Comparison of ENCODE assay signal across 20 cellular contexts in genomic region chr15:74821790-74822158, GRCh38. TPM values are rescaled to one million over a fixed set of nuclear protein-coding genes. Genes with fewer than 3 reads are reported as not detected.
A peak's percentile ranks its signal among the peaks of the same experiment; 100 is the strongest.
DNase-seq lines count a peak whose midpoint lies in the region; ATAC-seq and TF ChIP-seq lines count a peak whose summit lies in the region.
"Had no signal": no experiment of that assay in that cellular context is flagged by ENCODE, and none has a peak within 500 bp of the region (broad histone marks: within the 10 kb centered on the region; RNA-seq: fewer than 3 reads in every experiment).

No MANE protein-coding gene starts in this region.

- TF ChIP-seq CTCF in OCI-LY3 (IDR thresholded peaks at IDR 0.05; ENCODE audit: low read depth, low read length) (no peak), neural cell (IDR thresholded peaks at IDR 0.05; ENCODE audit: poor library complexity, severe bottlenecking) (no peak), WTC11 (IDR thresholded peaks at IDR 0.05) (no peak)

- no peak overlapping the region for H3K4me3 Mint-ChIP-seq in WTC11
- H3K4me3 Mint-ChIP-seq: CD4-positive, alpha-beta memory T cell; T-cell had no signal

- H3K36me3 Mint-ChIP-seq in WTC11 = no peaks in the 10 kb centered on the region
- H3K36me3 Mint-ChIP-seq: CD4-positive, alpha-beta memory T cell; T-cell had no signal

- H3K9me2 ChIP-seq in neural cell (ENCODE audit: insufficient read depth, low read length) = no peaks in the 10 kb centered on the region
- H3K9me2 ChIP-seq: SK-N-SH had no signal

- no peak for TF ChIP-seq EP300 in neural cell (conservative IDR thresholded peaks at IDR 0.05; ENCODE audit: poor library complexity, severe bottlenecking)

- H3K4me1 ChIP-seq in right cardiac atrium (ENCODE audit: control insufficient read depth, insufficient read depth, low read length) = peaks cover 7% of the 10 kb centered on the region
- H3K4me1 ChIP-seq in OCI-LY3 (ENCODE audit: low read length) = peaks cover 32% of the 10 kb centered on the region
- H3K4me1 ChIP-seq: Caco-2 had no signal

- WGBS in right cardiac atrium = 65% methylated on average over 7 of the region's 7 CpGs

- no peak for TF ChIP-seq RAD21 in neural cell (conservative IDR thresholded peaks at IDR 0.05)

- H2AFZ ChIP-seq in OCI-LY3 (ENCODE audit: low read depth, low read length) (no peak overlapping the region), neural cell (ENCODE audit: low read depth, low read length) (no peak overlapping the region)

- no peak for TF ChIP-seq POLR2A in GM18505 (IDR thresholded peaks at IDR 0.05; ENCODE audit: borderline replicate concordance, extremely low read depth, insufficient read depth, insufficient read length)

- peaks cover 35% of the 10 kb centered on the region for H3K27me3 Mint-ChIP-seq in WTC11 (ENCODE audit: low read depth)

- intact Hi-C loops in right cardiac atrium (cut with DNase I) (no loop called here), left cardiac atrium (cut with DNase I) (no loop called here)

- H3K79me2 ChIP-seq in OCI-LY3 (ENCODE audit: low read length) (no peaks in the 10 kb centered on the region), neural cell (replicated peaks; ENCODE audit: insufficient read depth, low read length) (no peaks in the 10 kb centered on the region)

- peaks cover 21% of the 10 kb centered on the region for H3K4me1 Mint-ChIP-seq in WTC11

- H3K9ac ChIP-seq in OCI-LY3 (ENCODE audit: low read length) = peak overlapping the region; percentile 45
- peak overlapping the region; percentile 35 for H3K9ac ChIP-seq in neural cell (ENCODE audit: low read length)
- H3K9ac ChIP-seq: SK-N-SH had no signal

- no peaks in the 10 kb centered on the region for H3F3A ChIP-seq in neural cell (ENCODE audit: insufficient read depth, low read length, poor library complexity, severe bottlenecking)

- H3K36me3 ChIP-seq in OCI-LY3 (replicated peaks; ENCODE audit: low read depth, low read length) (no peaks in the 10 kb centered on the region), neural cell (ENCODE audit: insufficient read depth, low read length) (no peaks in the 10 kb centered on the region)
- H3K36me3 ChIP-seq: BE2C had no signal

- H4K20me1 ChIP-seq in OCI-LY3 (ENCODE audit: insufficient read depth, low read length) (no peaks in the 10 kb centered on the region), neural cell (ENCODE audit: insufficient read depth) (no peaks in the 10 kb centered on the region)

- H3K9me3 ChIP-seq in right cardiac atrium (ENCODE audit: control insufficient read depth, low read length) (no peaks in the 10 kb centered on the region), OCI-LY3 (ENCODE audit: insufficient read depth, low read length) (no peaks in the 10 kb centered on the region), neural cell (ENCODE audit: low read length) (no peaks in the 10 kb centered on the region)
- H3K9me3 ChIP-seq: BE2C, Caco-2, SK-N-SH had no signal

- ATAC-seq in right cardiac atrium (no peak), left cardiac atrium (no peak), GM18505 (IDR thresholded peaks at IDR 0.05; ENCODE audit: unreplicated experiment) (no peak), WTC11 (no peak)
- ATAC-seq: HCT116, T-cell had no signal

- DNase-seq in right cardiac atrium = no peak
- no peak for DNase-seq in left cardiac atrium
- DNase-seq in NCI-H187 treated with DMSO at 0.1 percent for 48 hours (lab: John Stamatoyannopoulos, UW) = no peak
- no peak for DNase-seq in WTC11 (ENCODE audit: low spot score)
- DNase-seq: Caco-2; CD4-positive, alpha-beta memory T cell; DND-41; GOT3; Kasumi-1; SIG-M5; T-cell had no signal

- CTCF ChIA-PET in WTC11 (lab: Charles Lee) = interaction anchor here (1.0 to 3.3 kb wide), 7 partner anchors 12 to 200 kb away, joined by 3 to 14 read pairs (median 4); no protein-coding TSS in a partner anchor

- no peak overlapping the region for H3K27ac Mint-ChIP-seq in WTC11
- H3K27ac Mint-ChIP-seq: CD4-positive, alpha-beta memory T cell; T-cell had no signal

- H3K4me3 ChIP-seq in right cardiac atrium (ENCODE audit: low read length) = no peak overlapping the region
- H3K4me3 ChIP-seq in OCI-LY3 (ENCODE audit: low read length) = 0 out of 2 replicates have a peak overlapping the region, but pooled peaks have one; percentile 1
- H3K4me3 ChIP-seq in neural cell (ENCODE audit: low read length) = peak overlapping the region; percentile 3

- H3K4me2 ChIP-seq in OCI-LY3 (ENCODE audit: low read length) (peak overlapping the region; percentile 82), neural cell (ENCODE audit: low read length) (no peak overlapping the region)
- H3K4me2 ChIP-seq: SK-N-SH had no signal

- H3K9me3 Mint-ChIP-seq in WTC11 = no peaks in the 10 kb centered on the region
- H3K9me3 Mint-ChIP-seq: CD4-positive, alpha-beta memory T cell; T-cell had no signal

- H3K27ac ChIP-seq in right cardiac atrium (ENCODE audit: low read length) (peak overlapping the region; percentile 57), OCI-LY3 (ENCODE audit: low read length) (peak overlapping the region; percentile 40), neural cell (ENCODE audit: low read length) (no peak overlapping the region)
- H3K27ac ChIP-seq: RWPE1 had no signal

- POLR2A ChIA-PET in WTC11 (lab: Charles Lee) = no interaction called here

- H3K27me3 ChIP-seq in right cardiac atrium (ENCODE audit: control insufficient read depth, insufficient read depth) (no peaks in the 10 kb centered on the region), OCI-LY3 (ENCODE audit: low read depth, low read length) (no peaks in the 10 kb centered on the region), neural cell (ENCODE audit: insufficient read depth, low read depth, low read length) (peaks cover 27% of the 10 kb centered on the region)
- H3K27me3 ChIP-seq: BE2C had no signal

TF ChIP-seq in neural cell, 6 proteins besides CTCF, POLR2A, EP300 and RAD21 (continues in another document):
- no peak for TF ChIP-seq EZH2 (IDR thresholded peaks at IDR 0.05; ENCODE audit: borderline replicate concordance, insufficient read depth, low read length, poor library complexity, severe bottlenecking)
- no peak for TF ChIP-seq MXI1 (conservative IDR thresholded peaks at IDR 0.05; ENCODE audit: poor library complexity, severe bottlenecking)

TF ChIP-seq in WTC11, 78 proteins besides CTCF, POLR2A, EP300 and RAD21 (continues in another document):
- no peak for TF ChIP-seq NFYB (CRISPR knock-in tag; conservative IDR thresholded peaks at IDR 0.05; ENCODE audit: low read depth)
- no peak for TF ChIP-seq ESRRA (CRISPR knock-in tag; IDR thresholded peaks at IDR 0.05; ENCODE audit: borderline replicate concordance)
- no peak for TF ChIP-seq PRRX2 (CRISPR knock-in tag; IDR thresholded peaks at IDR 0.05)
- TF ChIP-seq USF2 (CRISPR knock-in tag; IDR thresholded peaks at IDR 0.05) = no peak
- no peak for TF ChIP-seq MXD4 (CRISPR knock-in tag; IDR thresholded peaks at IDR 0.05; ENCODE audit: borderline replicate concordance)
- TF ChIP-seq SP1 (CRISPR knock-in tag; conservative IDR thresholded peaks at IDR 0.05) = no peak

RNA-seq across cellular contexts. Expression of gene CPLX3, which starts 4.7 kb away (rescaled TPM):
- 10 to 100 TPM; 13.0 to 31.0 (median 20.9) TPM for total RNA-seq in right cardiac atrium
- polyA plus RNA-seq in right cardiac atrium = 13.3 TPM
- 10 to 100 TPM; 11.0 to 24.5 TPM for total RNA-seq in left cardiac atrium
- polyA plus RNA-seq in neural cell = 0.27 and 0.66 TPM in 2 replicates
- not detected in 2 replicates for polyA minus RNA-seq in neural cell
- 0.09 to 0.21 TPM (median 0.09 TPM) in 3 replicates for total RNA-seq in WTC11 (2021)
- total RNA-seq: Caco-2; CD4-positive, alpha-beta memory T cell; G401; MCF 10A had no signal
- polyA plus RNA-seq: CD4-positive, alpha-beta memory T cell; SK-N-SH had no signal

RNA-seq across cellular contexts. Expression of gene LMAN1L, which starts 9.1 kb away (rescaled TPM):
- total RNA-seq in right cardiac atrium = 100 to 1,000 TPM in 3 of 4 donors, 10 to 100 TPM in 1; 66.2 to 216 (median 131) TPM
- 84.7 TPM for polyA plus RNA-seq in right cardiac atrium
- total RNA-seq in left cardiac atrium = 100 to 1,000 TPM in 1 of 2 donors, 10 to 100 TPM in 1; 72.9 to 110 TPM
- 0.18 TPM in 1 of 2 replicates, not detected in the other for polyA plus RNA-seq in neural cell
- polyA minus RNA-seq in neural cell = not detected in 2 replicates
- not detected in 3 replicates for total RNA-seq in WTC11 (2021)
- total RNA-seq: Caco-2, G401 had no signal
- polyA plus RNA-seq: CD4-positive, alpha-beta memory T cell had no signal

RNA-seq across cellular contexts. Expression of gene ULK3, which starts 21.2 kb away (rescaled TPM):
- total RNA-seq in right cardiac atrium = 10 to 100 TPM; 34.9 to 49.3 (median 45.9) TPM
- polyA plus RNA-seq in right cardiac atrium = 35.0 TPM
- 10 to 100 TPM; 35.3 to 41.4 TPM for total RNA-seq in left cardiac atrium
- polyA plus RNA-seq in neural cell = 193 and 212 TPM in 2 replicates
- polyA minus RNA-seq in neural cell = 61.4 and 66.0 TPM in 2 replicates
- 34.4 to 38.9 TPM (median 37.4 TPM) in 3 replicates for total RNA-seq in WTC11 (2021)

RNA-seq across cellular contexts. Expression of gene CSK, which starts 39.9 kb away (rescaled TPM):
- 10 to 100 TPM; 52.9 to 68.3 (median 60.9) TPM for total RNA-seq in right cardiac atrium
- 44.3 TPM for polyA plus RNA-seq in right cardiac atrium
- 10 to 100 TPM; 49.7 to 59.2 TPM for total RNA-seq in left cardiac atrium
- polyA plus RNA-seq in neural cell = 40.5 and 45.5 TPM in 2 replicates
- 36.5 and 38.7 TPM in 2 replicates for polyA minus RNA-seq in neural cell
- 55.1 to 55.9 TPM (median 55.3 TPM) in 3 replicates for total RNA-seq in WTC11 (2021)

RNA-seq across cellular contexts. Expression of gene SCAMP2, which starts 51.4 kb away (rescaled TPM):
- total RNA-seq in right cardiac atrium = 10 to 100 TPM; 52.2 to 67.1 (median 61.7) TPM
- polyA plus RNA-seq in right cardiac atrium = 36.1 TPM
- total RNA-seq in left cardiac atrium = 10 to 100 TPM; 63.4 to 65.2 TPM
- 4.5 and 10.9 TPM in 2 replicates for polyA plus RNA-seq in neural cell
- 6.3 and 6.5 TPM in 2 replicates for polyA minus RNA-seq in neural cell
- 38.0 to 47.0 TPM (median 39.0 TPM) in 3 replicates for total RNA-seq in WTC11 (2021)

Comparison
In these comparisons a context has a peak if more than half of its experiments do, and no peak if none do; other contexts are left out.
1. RNA of gene LMAN1L, which starts 9.1 kb away (total RNA-seq): 66.2 to 216 TPM in right cardiac atrium and 72.9 to 110 TPM in left cardiac atrium; not detected in WTC11; every median in the first group is over 10 times any median in the second.